10 cellular contexts compared by ENCODE assay signal in the genomic region with DNA sequence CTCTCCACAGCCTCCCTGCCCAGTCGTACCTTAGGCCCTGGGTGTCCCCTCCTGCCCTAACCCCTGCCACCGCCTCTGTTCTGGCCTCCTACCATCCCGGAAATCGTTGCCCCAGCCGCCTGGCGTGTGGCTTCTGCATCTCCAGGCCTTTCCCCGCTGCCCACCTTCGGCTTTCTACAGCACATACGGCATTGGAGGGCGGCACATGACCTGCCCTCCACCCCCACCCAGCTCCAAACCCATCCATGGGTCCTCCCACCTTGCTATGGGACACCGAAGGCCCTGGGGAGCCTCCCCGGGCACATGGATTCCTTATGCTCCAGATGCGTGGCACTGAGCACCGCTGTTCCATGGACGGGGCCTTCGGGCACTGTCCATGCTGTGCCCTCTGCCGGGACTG. TPM values are rescaled to one million over a fixed set of nuclear protein-coding genes. Genes with fewer than 3 reads are reported as not detected.
DNase-seq lines count a peak whose midpoint lies in the region; ATAC-seq, FAIRE-seq and TF ChIP-seq lines count a peak whose summit lies in the region.
"Had no signal": no experiment of that assay in that cellular context is flagged by ENCODE, and none has a peak within 500 bp of the region (broad histone marks: within the 10 kb centered on the region; RNA-seq: fewer than 3 reads in every experiment).

No MANE protein-coding gene starts in this region.

- H3K27me3 Mint-ChIP-seq in HFFc6 (ENCODE audit: insufficient read depth) (peaks cover 5% of the 10 kb centered on the region), astrocyte (ENCODE audit: low read depth, unreplicated experiment) (peaks cover 52% of the 10 kb centered on the region)
- H3K27me3 Mint-ChIP-seq in stimulated activated naive B cell treated with anti-CD40 and anti-IgM and Interleukin-4, amounts not matched to agents 10 μg/mL and 1 μg/mL and 100 μg/mL, for 72 hours = peaks cover 48 to 87% of the 10 kb centered on the region in 2 donors

- CTCF ChIA-PET in A673 (lab: Charles Lee) = no interaction called here

- peak overlapping the region; percentile 89 for H3K27ac Mint-ChIP-seq in HFFc6
- no peak overlapping the region for H3K27ac Mint-ChIP-seq in astrocyte (ENCODE audit: unreplicated experiment)
- no peak overlapping the region for H3K27ac Mint-ChIP-seq in stimulated activated naive B cell treated with anti-CD40 and anti-IgM and Interleukin-4, amounts not matched to agents 10 μg/mL and 1 μg/mL and 100 μg/mL, for 72 hours
- H3K27ac Mint-ChIP-seq: activated CD4-positive, alpha-beta memory T cell treated with anti-CD3 and anti-CD28 coated beads for 36 hours had no signal

- H3K27me3 ChIP-seq in astrocyte (ENCODE audit: insufficient read depth, low read length) (no peaks in the 10 kb centered on the region), lower lobe of right lung (ENCODE audit: low read depth) (peaks cover 8% of the 10 kb centered on the region), A673 (replicated peaks; ENCODE audit: insufficient read depth, low read depth, low read length, poor library complexity) (no peaks in the 10 kb centered on the region)

- no peak for FAIRE-seq in astrocyte (lab: Jason Lieb, UNC)

- H3K36me3 ChIP-seq in astrocyte (ENCODE audit: insufficient read depth, low read length) (no peaks in the 10 kb centered on the region), lower lobe of right lung (no peaks in the 10 kb centered on the region), A673 (ENCODE audit: insufficient read depth, low read length, poor library complexity, severe bottlenecking) (no peaks in the 10 kb centered on the region)

- intact Hi-C loops in lower lobe of right lung (cut with DNase I) (no loop called here), A673 (cut with micrococcal nuclease; ENCODE audit: unreplicated experiment) (no loop called here)

- H3K9me3 Mint-ChIP-seq in HFFc6 (no peaks in the 10 kb centered on the region), astrocyte (ENCODE audit: unreplicated experiment) (no peaks in the 10 kb centered on the region)
- H3K9me3 Mint-ChIP-seq in stimulated activated naive B cell treated with anti-CD40 and anti-IgM and Interleukin-4, amounts not matched to agents 10 μg/mL and 1 μg/mL and 100 μg/mL, for 72 hours = no peaks in the 10 kb centered on the region
- H3K9me3 Mint-ChIP-seq: activated CD4-positive, alpha-beta memory T cell treated with anti-CD3 and anti-CD28 coated beads for 36 hours had no signal

- POLR2A ChIA-PET in A673 (lab: Charles Lee; ENCODE audit: low non-redundant PET) = interaction anchor here (0.6 kb wide), 1 partner anchor 556 kb away, joined by 3 read pairs; no protein-coding TSS in a partner anchor

- BruUV-seq in A673 (replicated peaks; lab: Mats Ljungman, UMichigan) = no TSS peak

- no peaks in the 10 kb centered on the region for H4K20me1 ChIP-seq in astrocyte (ENCODE audit: insufficient read depth, low read length)

- TF ChIP-seq CTCF in HFFc6 (IDR thresholded peaks at IDR 0.05) (no peak), astrocyte (IDR thresholded peaks at IDR 0.05; ENCODE audit: insufficient read depth, low read depth, low read length) (no peak), lower lobe of right lung (IDR thresholded peaks at IDR 0.05) (no peak), A673 (conservative IDR thresholded peaks at IDR 0.05; ENCODE audit: low read depth, low read length) (no peak)

- peak overlapping the region; percentile 58 for H2AFZ ChIP-seq in astrocyte (ENCODE audit: low read depth, low read length)

- no peaks in the 10 kb centered on the region for H3K79me2 ChIP-seq in astrocyte (ENCODE audit: insufficient read depth, low read length)

- H3K9me3 ChIP-seq in astrocyte (ENCODE audit: insufficient read depth, low read depth, low read length) = no peaks in the 10 kb centered on the region
- no peaks in the 10 kb centered on the region for H3K9me3 ChIP-seq in lower lobe of right lung
- H3K9me3 ChIP-seq in A673 (ENCODE audit: low read depth, low read length, poor library complexity, severe bottlenecking) = no peaks in the 10 kb centered on the region
- H3K9me3 ChIP-seq: mucosa of descending colon had no signal

- peak overlapping the region; percentile 81 for H3K4me2 ChIP-seq in astrocyte (ENCODE audit: low read length)

- H3K4me3 Mint-ChIP-seq in HFFc6 = peak overlapping the region; percentile 43; the same call in 1 of the 2 replicates
- H3K4me3 Mint-ChIP-seq in astrocyte (ENCODE audit: unreplicated experiment) = no peak overlapping the region
- H3K4me3 Mint-ChIP-seq in stimulated activated naive B cell treated with anti-CD40 and anti-IgM and Interleukin-4, amounts not matched to agents 10 μg/mL and 1 μg/mL and 100 μg/mL, for 72 hours = peak overlapping the region; percentile 62 to 72
- H3K4me3 Mint-ChIP-seq: activated CD4-positive, alpha-beta memory T cell treated with anti-CD3 and anti-CD28 coated beads for 36 hours had no signal

- H3K9ac ChIP-seq in astrocyte (ENCODE audit: low read length) = peak overlapping the region; percentile 47

- ATAC-seq in lower lobe of right lung = peak in 1 of 2 donors; percentile 6
- ATAC-seq in stimulated activated naive B cell treated with anti-CD40 and anti-IgM and Interleukin-4, amounts not matched to agents 10 μg/mL and 1 μg/mL and 100 μg/mL, for 72 hours (replicated peaks) = peak; percentile 10 to 13

- H3K4me1 ChIP-seq in astrocyte (ENCODE audit: insufficient read depth, low read length) = peaks cover 10% of the 10 kb centered on the region
- peaks cover 4% of the 10 kb centered on the region for H3K4me1 ChIP-seq in lower lobe of right lung
- no peaks in the 10 kb centered on the region for H3K4me1 ChIP-seq in A673 (ENCODE audit: insufficient read depth, low read length, poor library complexity, severe bottlenecking)

- peak overlapping the region; percentile 87 for H3K27ac ChIP-seq in astrocyte (ENCODE audit: low read depth, low read length)
- peak overlapping the region; percentile 81 for H3K27ac ChIP-seq in lower lobe of right lung
- H3K27ac ChIP-seq in A673 (ENCODE audit: low read depth, low read length, poor library complexity, severe bottlenecking) = no peak overlapping the region

- H3K4me1 Mint-ChIP-seq in HFFc6 (ENCODE audit: low read depth) (peaks cover 14% of the 10 kb centered on the region), astrocyte (ENCODE audit: low read depth, unreplicated experiment) (peaks cover 3% of the 10 kb centered on the region)
- H3K4me1 Mint-ChIP-seq in stimulated activated naive B cell treated with anti-CD40 and anti-IgM and Interleukin-4, amounts not matched to agents 10 μg/mL and 1 μg/mL and 100 μg/mL, for 72 hours = peaks cover 3 to 6% of the 10 kb centered on the region in 2 donors

- H3K36me3 Mint-ChIP-seq in HFFc6 (ENCODE audit: low read depth) = no peaks in the 10 kb centered on the region
- H3K36me3 Mint-ChIP-seq in astrocyte (ENCODE audit: low read depth, unreplicated experiment) = peaks cover 28% of the 10 kb centered on the region
- H3K36me3 Mint-ChIP-seq in stimulated activated naive B cell treated with anti-CD40 and anti-IgM and Interleukin-4, amounts not matched to agents 10 μg/mL and 1 μg/mL and 100 μg/mL, for 72 hours = no peaks in the 10 kb centered on the region
- H3K36me3 Mint-ChIP-seq: activated CD4-positive, alpha-beta memory T cell treated with anti-CD3 and anti-CD28 coated beads for 36 hours had no signal

- no peak for DNase-seq in HFFc6
- DNase-seq in astrocyte (ENCODE audit: low read depth) = no peak
- DNase-seq in lower lobe of right lung = no peak
- DNase-seq in stimulated activated naive B cell treated with anti-CD40 and anti-IgM and Interleukin-4, amounts not matched to agents 10 μg/mL and 1 μg/mL and 100 μg/mL, for 72 hours = no peak
- DNase-seq in A673 (ENCODE audit: low spot score) = no peak
- no peak for DNase-seq in SHP77 treated with DMSO at 0.1 percent for 48 hours (lab: John Stamatoyannopoulos, UW)
- no peak for DNase-seq in stimulated activated CD4-positive, alpha-beta T cell treated with anti-CD3 and anti-CD28 coated beads, Interleukin-4, amount 100 ng/mL, for 4 hours
- DNase-seq: DMS79 had no signal

- no peak overlapping the region for H3K4me3 ChIP-seq in astrocyte (ENCODE audit: insufficient read depth, low read depth, low read length)
- H3K4me3 ChIP-seq in lower lobe of right lung = peak overlapping the region; percentile 51
- H3K4me3 ChIP-seq in A673 (ENCODE audit: low read depth, low read length, poor library complexity, severe bottlenecking) = no peak overlapping the region
- H3K4me3 ChIP-seq: mucosa of descending colon had no signal

RNA-seq across cellular contexts. Expression of gene FGF18, which starts 32.0 kb away (rescaled TPM):
- total RNA-seq in HFFc6 (2021; fragmentation: NEBNext Ultra II Directional; extraction: Animal tissue kit (Norgen Biotek cat#: 25700)) = under 1 TPM in 2 of 6 experiments, not detected in 4; 0.16 to 0.17 TPM
- 0.89 and 1.2 TPM in 2 replicates for total RNA-seq in astrocyte
- 2.0 TPM for total RNA-seq in lower lobe of right lung
- 0.90 and 1.3 TPM in 2 replicates for total RNA-seq in A673 (2021)
